ENCODE assay signal across 23 cellular contexts in genomic region chr6:26163733-26164505, GRCh38.
DNase-seq lines count a peak whose midpoint lies in the region; ATAC-seq, FAIRE-seq and TF ChIP-seq lines count a peak whose summit lies in the region.
"Had no signal": no experiment of that assay in that cellular context is flagged by ENCODE, and none has a peak within 500 bp of the region (broad histone marks: within the 10 kb centered on the region; RNA-seq: fewer than 3 reads in every experiment).

No MANE protein-coding gene starts in this region.

- H3K9me3 Mint-ChIP-seq in activated naive CD4-positive, alpha-beta T cell treated with anti-CD3 and anti-CD28 coated beads, Interleukin-2, amount 10 ng/mL, durations not matched to agents 7 days and 5 days: no peaks in the 10 kb centered on the region
- H3K9me3 Mint-ChIP-seq: immature natural killer cell had no signal

- H3K27ac ChIP-seq in GM12878 (ENCODE audit: control insufficient read depth, insufficient read depth) (no peak overlapping the region), stomach (peak overlapping the region; percentile 41 to 75 (median 58))
- H3K27ac ChIP-seq: esophagus squamous epithelium, neutrophil, right atrium auricular region, SJCRH30 had no signal

- TF ChIP-seq POLR2A in GM12878 (IDR thresholded peaks at IDR 0.05; ENCODE audit: low read depth, low read length) (no peak), stomach (IDR thresholded peaks at IDR 0.05) (no peak)

- H3K4me2 ChIP-seq in GM12878 (ENCODE audit: control insufficient read depth, insufficient read depth): peak overlapping the region; percentile 11

- in situ Hi-C loops in GM12878 (cut with MboI): no loop called here

- H3K36me3 ChIP-seq in GM12878 (ENCODE audit: control insufficient read depth in 2 of 2, insufficient read depth in 2 of 2, low read length in 1 of 2) (no peaks in the 10 kb centered on the region; a peak in 1 of 4 replicates), stomach (peaks cover 0 to 14% (median 6%) of the 10 kb centered on the region in 4 donors)
- H3K36me3 ChIP-seq: right atrium auricular region, SJCRH30 had no signal

- SMC1A ChIA-PET in GM12878 (lab: Charles Lee; ENCODE audit: uncharacterized antibody, unreplicated experiment): interaction anchor here (0.8 kb wide), 2 partner anchors 20 to 30 kb away, joined by 3 read pairs; a partner anchor contains a TSS

- WGBS in GM12878 (ENCODE audit: insufficient coverage, insufficient replicate concordance, low lambda C conversion rate, missing lambda C conversion rate): 85% methylated on average over 5 of the region's 5 CpGs
- 23 to 51% (median 30%) methylated on average over 5 of the region's 5 CpGs for WGBS in stomach, 5 donors

- no peak for TF ChIP-seq EP300 in GM12878 (IDR thresholded peaks at IDR 0.05; ENCODE audit: borderline replicate concordance in 1 of 2, control insufficient read depth in 1 of 2, low read depth in 2 of 2, low read length in 2 of 2)
- no peak for TF ChIP-seq EP300 in stomach (IDR thresholded peaks at IDR 0.05)

- peaks cover 48% of the 10 kb centered on the region for H3K36me3 Mint-ChIP-seq in activated naive CD4-positive, alpha-beta T cell treated with anti-CD3 and anti-CD28 coated beads, Interleukin-2, amount 10 ng/mL, durations not matched to agents 7 days and 5 days

- ATAC-seq in GM12878 (no peak), left cardiac atrium (no peak)

- RAD21 ChIA-PET in GM12878 (lab: Charles Lee; ENCODE audit: unreplicated experiment): interaction anchor here (0.6 to 1.2 kb wide), 2 partner anchors 40 to 493 kb away, joined by 3 read pairs; a partner anchor contains a TSS

- H3K9me3 ChIP-seq in GM12878 (replicated peaks; ENCODE audit: control insufficient read depth, insufficient read depth, low read length): no peaks in the 10 kb centered on the region
- H3K9me3 ChIP-seq in stomach: no peaks in the 10 kb centered on the region
- H3K9me3 ChIP-seq: esophagus squamous epithelium, neutrophil, right atrium auricular region, SJCRH30 had no signal

- H4K20me1 ChIP-seq in GM12878 (ENCODE audit: control insufficient read depth, insufficient read depth): no peaks in the 10 kb centered on the region

- no peak overlapping the region for H2AFZ ChIP-seq in GM12878 (ENCODE audit: control insufficient read depth, low read depth, low read length)

- H3K27me3 ChIP-seq in GM12878 (replicated peaks in 1 of 2; ENCODE audit: control insufficient read depth in 2 of 2, insufficient read depth in 2 of 2, low read length in 1 of 2): no peaks in the 10 kb centered on the region
- no peaks in the 10 kb centered on the region for H3K27me3 ChIP-seq in stomach
- H3K27me3 ChIP-seq: esophagus squamous epithelium, neutrophil, right atrium auricular region, SJCRH30 had no signal

- intact Hi-C loops in GM12878 (cut with micrococcal nuclease; ENCODE audit: unreplicated experiment) (no loop called here), stomach (cut with DNase I; ENCODE audit: low total_unique reads) (no loop called here), left cardiac atrium (cut with DNase I) (no loop called here)

- DNase-seq in activated naive CD4-positive, alpha-beta T cell treated with anti-CD3 and anti-CD28 coated beads, Interleukin-2, amount 10 ng/mL, durations not matched to agents 7 days and 5 days: no peak
- no peak for DNase-seq in activated naive CD4-positive, alpha-beta T cell treated with anti-CD3 and anti-CD28 coated beads, Interleukin-2, amount 50 U/mL, for 16 hours
- DNase-seq in OCI-M1 (lab: John Stamatoyannopoulos, UW): peak; percentile 55
- DNase-seq in GM12878 (ENCODE audit: low read depth, low spot score): no peak
- DNase-seq in stomach: no peak
- DNase-seq in left cardiac atrium: no peak
- no peak for DNase-seq in UCSD-AML1 (lab: John Stamatoyannopoulos, UW; ENCODE audit: unreplicated experiment)
- no peak for DNase-seq in OCI-M2 (lab: John Stamatoyannopoulos, UW; ENCODE audit: unreplicated experiment)
- DNase-seq: activated CD4-positive, alpha-beta T cell treated with anti-CD3 and anti-CD28 coated beads, Interleukin-2, amount 50 U/mL, for 1 hour; activated effector memory CD4-positive, alpha-beta T cell treated with anti-CD3 and anti-CD28 coated beads, Interleukin-2, amount 50 U/mL, for 16 hours; esophagus squamous epithelium; glutamatergic neuron; immature natural killer cell; mammary epithelial cell; NCI-H1436 treated with DMSO at 0.1 percent for 48 hours; NCI-H345; SJCRH30; substantia nigra; T-helper 9 cell had no signal

- peak overlapping the region; percentile 90 for H3K27ac Mint-ChIP-seq in activated naive CD4-positive, alpha-beta T cell treated with anti-CD3 and anti-CD28 coated beads, Interleukin-2, amount 10 ng/mL, durations not matched to agents 7 days and 5 days

- H3K4me3 ChIP-seq in GM12878: no peak overlapping the region
- H3K4me3 ChIP-seq in stomach: peak overlapping the region in 2 of 4 donors; percentile 3 to 18
- H3K4me3 ChIP-seq: esophagus squamous epithelium, right atrium auricular region, SJCRH30 had no signal

- no peaks in the 10 kb centered on the region for H3K27me3 Mint-ChIP-seq in activated naive CD4-positive, alpha-beta T cell treated with anti-CD3 and anti-CD28 coated beads, Interleukin-2, amount 10 ng/mL, durations not matched to agents 7 days and 5 days

- H3K79me2 ChIP-seq in GM12878 (ENCODE audit: control insufficient read depth, insufficient read depth, low read length): peaks cover 20% of the 10 kb centered on the region

- H3K4me1 Mint-ChIP-seq in activated naive CD4-positive, alpha-beta T cell treated with anti-CD3 and anti-CD28 coated beads, Interleukin-2, amount 10 ng/mL, durations not matched to agents 7 days and 5 days: peaks cover 67% of the 10 kb centered on the region

- no TSS peak for BruUV-seq in GM12878 (replicated peaks; lab: Mats Ljungman, UMichigan)

- H3K9ac ChIP-seq in GM12878 (ENCODE audit: control insufficient read depth, insufficient read depth, low read length): no peak overlapping the region

- POLR2A ChIA-PET in GM12878 (lab: Charles Lee): interaction anchor here (0.6 to 0.8 kb wide), 2 partner anchors 30 to 34 kb away, joined by 3 read pairs; no protein-coding TSS in a partner anchor

- H3K4me3 Mint-ChIP-seq in activated naive CD4-positive, alpha-beta T cell treated with anti-CD3 and anti-CD28 coated beads, Interleukin-2, amount 10 ng/mL, durations not matched to agents 7 days and 5 days: peak overlapping the region; percentile 28
- H3K4me3 Mint-ChIP-seq: immature natural killer cell had no signal

- no peak for TF ChIP-seq RAD21 in GM12878 (IDR thresholded peaks at IDR 0.05; ENCODE audit: insufficient read depth, low read depth, low read length)

- CTCF ChIA-PET in activated naive CD4-positive, alpha-beta T cell treated with anti-CD3 and anti-CD28 coated beads, Interleukin-2, amount 10 ng/mL, durations not matched to agents 7 days and 5 days (lab: Charles Lee): interaction anchor here (0.6 kb wide), 1 partner anchor 22 kb away, joined by 3 read pairs; no protein-coding TSS in a partner anchor
- CTCF ChIA-PET in GM12878 (lab: Yijun Ruan, JAX): interaction anchor here (0.9 to 1.1 kb wide), 3 partner anchors 15 to 67 kb away, joined by 3 to 5 read pairs (median 3); a partner anchor contains a TSS

- TF ChIP-seq CTCF in GM12878 (IDR thresholded peaks at IDR 0.05 in 2 of 3, conservative IDR thresholded peaks at IDR 0.05 in 1 of 3; ENCODE audit: control insufficient read depth in 2 of 3, extremely low read depth in 1 of 3, insufficient read depth in 1 of 3, low read depth in 3 of 3, low read length in 3 of 3): no peak
- TF ChIP-seq CTCF in stomach (IDR thresholded peaks at IDR 0.05): no peak

- H3K4me1 ChIP-seq in GM12878 (ENCODE audit: control insufficient read depth, insufficient read depth, low read length) (peaks cover 7% of the 10 kb centered on the region), stomach (peaks cover 12 to 30% (median 19%) of the 10 kb centered on the region in 4 donors)
- H3K4me1 ChIP-seq: SJCRH30 had no signal

- FAIRE-seq in GM12878 (lab: Jason Lieb, UNC): no peak
- FAIRE-seq: G401.6, GM12892 had no signal

TF ChIP-seq in GM12878, 131 proteins besides CTCF, POLR2A, EP300 and RAD21 (continues in another document):
- TF ChIP-seq MXI1 (IDR thresholded peaks at IDR 0.05; ENCODE audit: low read depth, low read length) (no peak), NR2C2 (IDR thresholded peaks at IDR 0.05; ENCODE audit: borderline replicate concordance, control insufficient read depth, insufficient read length, low read depth) (no peak), MLLT1 (IDR thresholded peaks at IDR 0.05) (no peak), NFIC (IDR thresholded peaks at IDR 0.05; ENCODE audit: low read depth, low read length) (no peak), KLF5 (IDR thresholded peaks at IDR 0.05; ENCODE audit: partially characterized antibody) (no peak), NR2C1 (IDR thresholded peaks at IDR 0.05) (no peak), ATF7 (IDR thresholded peaks at IDR 0.05; ENCODE audit: low read depth) (no peak), KDM1A (IDR thresholded peaks at IDR 0.05; ENCODE audit: borderline replicate concordance) (no peak), MTA2 (IDR thresholded peaks at IDR 0.05; ENCODE audit: low read depth) (no peak), ZBTB33 (IDR thresholded peaks at IDR 0.05) (no peak)
